ENCODE assay signal across 28 cellular contexts in genomic region chr5:54832066-54832465, GRCh38.
DNase-seq lines count a peak whose midpoint lies in the region; ATAC-seq and TF ChIP-seq lines count a peak whose summit lies in the region.
"Had no signal": no experiment of that assay in that cellular context is flagged by ENCODE, and none has a peak within 500 bp of the region (broad histone marks: within the 10 kb centered on the region; RNA-seq: fewer than 3 reads in every experiment).

No MANE protein-coding gene starts in this region.

- DNase-seq in GM04504 (ENCODE audit: low read depth) (peak; percentile 57), astrocyte of the spinal cord (ENCODE audit: low read depth, low spot score) (peak; percentile 61), foreskin fibroblast (peak; percentile 83 to 91), Right ventricle myocardium inferior (ENCODE audit: missing footprints) (no peak), left ventricle myocardium inferior (no peak), breast epithelium (ENCODE audit: low spot score in 2 of 2) (no peak), SW480 (ENCODE audit: low spot score) (no peak)
- DNase-seq: activated CD4-positive, alpha-beta memory T cell treated with anti-CD3 and anti-CD28 coated beads for 36 hours; activated CD4-positive, CD25-positive, alpha-beta regulatory T cell treated with anti-CD3 and anti-CD28 coated beads, Interleukin-2, amount 50 U/mL, for 72 hours; activated CD8-positive, alpha-beta memory T cell treated with anti-CD3 and anti-CD28 coated beads, Interleukin-2, amount 50 U/mL, for 4 hours; aorta; CD8-positive, alpha-beta T cell; central memory CD4-positive, alpha-beta T cell; DMS 273 treated with DMSO at 0.1 percent for 48 hours; esophagus squamous epithelium; H9; kidney; lower lobe of right lung; natural killer cell; NCI-H1436; NCI-H446 treated with DMSO at 0.1 percent for 48 hours; NCI-H82; pancreas; right cardiac atrium; SK-N-SH; stimulated activated CD4-positive, alpha-beta T cell treated with anti-CD3 and anti-CD28 coated beads, Interleukin-2, amount 100 ng/mL, for 48 hours; T-helper 17 cell had no signal

- no peak for ATAC-seq in Right ventricle myocardium inferior
- ATAC-seq: activated T-helper 17 cell treated with anti-CD3 and anti-CD28 coated beads, Interleukin-2, amount 50 U/mL, for 72 hours; CD8-positive, alpha-beta T cell; right cardiac atrium had no signal

- intact Hi-C loops in Right ventricle myocardium inferior (cut with DNase I): loop anchor here (5.0 kb wide), 1 partner anchor 110 kb away; no protein-coding TSS in a partner anchor
- intact Hi-C loops in left ventricle myocardium inferior (cut with micrococcal nuclease): no loop called here
- intact Hi-C loops in breast epithelium (cut with DNase I; ENCODE audit: low total_unique reads): no loop called here

- H3K36me3 ChIP-seq in left ventricle myocardium inferior: no peaks in the 10 kb centered on the region
- no peaks in the 10 kb centered on the region for H3K36me3 ChIP-seq in breast epithelium
- H3K36me3 ChIP-seq: esophagus squamous epithelium, lower lobe of right lung, pancreas had no signal

- H3K9me3 ChIP-seq in left ventricle myocardium inferior (replicated peaks) (peaks cover 3% of the 10 kb centered on the region), breast epithelium (peaks cover 0 to 3% of the 10 kb centered on the region in 2 donors)
- H3K9me3 ChIP-seq: esophagus squamous epithelium, lower lobe of right lung, pancreas, SK-N-SH had no signal

- in situ Hi-C loops in astrocyte of the spinal cord (cut with HindIII; ENCODE audit: low sequenced_read_pairs): no loop called here

- H3K4me3 ChIP-seq in astrocyte of the spinal cord (ENCODE audit: low read depth, low read length): no peak overlapping the region
- no peak overlapping the region for H3K4me3 ChIP-seq in foreskin fibroblast (ENCODE audit: low read depth in 1 of 2, low read length in 2 of 2)
- H3K4me3 ChIP-seq in left ventricle myocardium inferior: no peak overlapping the region
- H3K4me3 ChIP-seq in breast epithelium: no peak overlapping the region
- H3K4me3 ChIP-seq: esophagus squamous epithelium, lower lobe of right lung, pancreas had no signal

- TF ChIP-seq CTCF in astrocyte of the spinal cord (IDR thresholded peaks at IDR 0.05; ENCODE audit: low read depth, low read length) (no peak), foreskin fibroblast (IDR thresholded peaks at IDR 0.05; ENCODE audit: low read depth, low read length) (no peak), left ventricle myocardium inferior (IDR thresholded peaks at IDR 0.05; ENCODE audit: borderline replicate concordance) (no peak), breast epithelium (IDR thresholded peaks at IDR 0.05) (no peak)

- H3K27ac ChIP-seq in left ventricle myocardium inferior (replicated peaks) (no peak overlapping the region), breast epithelium (no peak overlapping the region)
- H3K27ac ChIP-seq: esophagus squamous epithelium, lower lobe of right lung, pancreas had no signal

- H3K27me3 ChIP-seq in left ventricle myocardium inferior (ENCODE audit: low read depth) (no peaks in the 10 kb centered on the region), breast epithelium (no peaks in the 10 kb centered on the region)
- H3K27me3 ChIP-seq: esophagus squamous epithelium, pancreas had no signal

- H3K4me1 ChIP-seq in left ventricle myocardium inferior (peaks cover 31% of the 10 kb centered on the region), breast epithelium (no peaks in the 10 kb centered on the region)
- H3K4me1 ChIP-seq: esophagus squamous epithelium, pancreas had no signal

- no peak for TF ChIP-seq POLR2A in breast epithelium (IDR thresholded peaks at IDR 0.05)

Comparison
In these comparisons a context has a peak if more than half of its experiments do, and no peak if none do; other contexts are left out.
1. DNase-seq: peak in GM04504 (single experiment), astrocyte of the spinal cord (single experiment) and foreskin fibroblast (2 of 2); none in Right ventricle myocardium inferior (single experiment), left ventricle myocardium inferior (single experiment), breast epithelium (0 of 2) and SW480 (single experiment).